11 cellular contexts compared by ENCODE assay signal in genomic region chr15:52013151-52013791, GRCh38.
A peak's percentile ranks its signal among the peaks of the same experiment; 100 is the strongest.
DNase-seq lines count a peak whose midpoint lies in the region; ATAC-seq and TF ChIP-seq lines count a peak whose summit lies in the region.
"Had no signal": no experiment of that assay in that cellular context is flagged by ENCODE, and none has a peak within 500 bp of the region (broad histone marks: within the 10 kb centered on the region; RNA-seq: fewer than 3 reads in every experiment).

No MANE protein-coding gene starts in this region.

- no peak overlapping the region for H2AFZ ChIP-seq in MM.1S (ENCODE audit: low read length)

- H3K4me1 ChIP-seq in MM.1S (ENCODE audit: low read length), result peaks cover 12% of the 10 kb centered on the region

- no peaks in the 10 kb centered on the region for H3K9me2 ChIP-seq in MM.1S (replicated peaks; ENCODE audit: insufficient read depth, low read length)

- no peak overlapping the region for H3K9ac ChIP-seq in MM.1S (ENCODE audit: low read length)

- H3K27me3 ChIP-seq in MM.1S (replicated peaks; ENCODE audit: insufficient read depth, low read length), result no peaks in the 10 kb centered on the region
- H3K27me3 ChIP-seq: esophagus muscularis mucosa had no signal

- H3K4me2 ChIP-seq in MM.1S (ENCODE audit: low read depth, low read length), result no peak overlapping the region

- H3F3A ChIP-seq in MM.1S (ENCODE audit: insufficient read depth, low read length), result no peaks in the 10 kb centered on the region

- no peaks in the 10 kb centered on the region for H3K36me3 ChIP-seq in MM.1S (replicated peaks; ENCODE audit: insufficient read depth, low read length)
- H3K36me3 ChIP-seq: esophagus muscularis mucosa had no signal

- H3K9me3 ChIP-seq in MM.1S (replicated peaks; ENCODE audit: insufficient read depth, low read length), result no peaks in the 10 kb centered on the region
- H3K9me3 ChIP-seq: esophagus muscularis mucosa had no signal

- no peaks in the 10 kb centered on the region for H3K79me2 ChIP-seq in MM.1S (ENCODE audit: low read length)

- ATAC-seq in GM21390 (IDR thresholded peaks at IDR 0.05; ENCODE audit: unreplicated experiment) (peak; percentile 47), GM18867 (IDR thresholded peaks at IDR 0.05; ENCODE audit: unreplicated experiment) (no peak)

- no peak overlapping the region for H3K27ac ChIP-seq in MM.1S (ENCODE audit: low read length)
- H3K27ac ChIP-seq: esophagus muscularis mucosa had no signal

- H3K4me3 ChIP-seq in choroid plexus epithelial cell (ENCODE audit: low read depth, low read length) (no peak overlapping the region), MM.1S (ENCODE audit: low read length) (no peak overlapping the region)
- H3K4me3 ChIP-seq: esophagus muscularis mucosa had no signal

- no peaks in the 10 kb centered on the region for H4K20me1 ChIP-seq in MM.1S (ENCODE audit: insufficient read depth, low read length)

- peak; percentile 13 for DNase-seq in AG20443 (ENCODE audit: low spot score)
- DNase-seq in NOMO-1 (lab: John Stamatoyannopoulos, UW; ENCODE audit: unreplicated experiment in 2 of 2), result peak; percentile 18 to 95
- DNase-seq in choroid plexus epithelial cell (ENCODE audit: low read depth), result peak; percentile 38
- DNase-seq in OCI-M2 (lab: John Stamatoyannopoulos, UW; ENCODE audit: unreplicated experiment), result no peak
- DNase-seq in NCI-H2171 treated with DMSO at 0.1 percent for 48 hours (lab: John Stamatoyannopoulos, UW), result no peak
- DNase-seq in MM.1S, result no peak
- DNase-seq: activated CD4-positive, alpha-beta T cell treated with anti-CD3 and anti-CD28 coated beads for 4 hours; natural killer cell had no signal

- TF ChIP-seq CTCF in choroid plexus epithelial cell (conservative IDR thresholded peaks at IDR 0.05; ENCODE audit: low read depth, low read length), result no peak
- no peak for TF ChIP-seq CTCF in MM.1S (IDR thresholded peaks at IDR 0.05; ENCODE audit: low read length)

Comparison
In these comparisons a context has a peak if more than half of its experiments do, and no peak if none do; other contexts are left out.
1. DNase-seq: peak in AG20443 (single experiment), NOMO-1 (2 of 2) and choroid plexus epithelial cell (single experiment); none in OCI-M2 (single experiment), NCI-H2171 treated with DMSO at 0.1 percent for 48 hours (single experiment) and MM.1S (single experiment).